In genomic region chr12:113860950-113861349, GRCh38 we compare ENCODE assay signal across 1 cellular context.
TF ChIP-seq lines count a peak whose summit lies in the region.

No MANE protein-coding gene starts in this region.

TF ChIP-seq in K562, 482 proteins besides CTCF, POLR2A, EP300 and RAD21 (continued from another document):
- TF ChIP-seq, protein P1, sequence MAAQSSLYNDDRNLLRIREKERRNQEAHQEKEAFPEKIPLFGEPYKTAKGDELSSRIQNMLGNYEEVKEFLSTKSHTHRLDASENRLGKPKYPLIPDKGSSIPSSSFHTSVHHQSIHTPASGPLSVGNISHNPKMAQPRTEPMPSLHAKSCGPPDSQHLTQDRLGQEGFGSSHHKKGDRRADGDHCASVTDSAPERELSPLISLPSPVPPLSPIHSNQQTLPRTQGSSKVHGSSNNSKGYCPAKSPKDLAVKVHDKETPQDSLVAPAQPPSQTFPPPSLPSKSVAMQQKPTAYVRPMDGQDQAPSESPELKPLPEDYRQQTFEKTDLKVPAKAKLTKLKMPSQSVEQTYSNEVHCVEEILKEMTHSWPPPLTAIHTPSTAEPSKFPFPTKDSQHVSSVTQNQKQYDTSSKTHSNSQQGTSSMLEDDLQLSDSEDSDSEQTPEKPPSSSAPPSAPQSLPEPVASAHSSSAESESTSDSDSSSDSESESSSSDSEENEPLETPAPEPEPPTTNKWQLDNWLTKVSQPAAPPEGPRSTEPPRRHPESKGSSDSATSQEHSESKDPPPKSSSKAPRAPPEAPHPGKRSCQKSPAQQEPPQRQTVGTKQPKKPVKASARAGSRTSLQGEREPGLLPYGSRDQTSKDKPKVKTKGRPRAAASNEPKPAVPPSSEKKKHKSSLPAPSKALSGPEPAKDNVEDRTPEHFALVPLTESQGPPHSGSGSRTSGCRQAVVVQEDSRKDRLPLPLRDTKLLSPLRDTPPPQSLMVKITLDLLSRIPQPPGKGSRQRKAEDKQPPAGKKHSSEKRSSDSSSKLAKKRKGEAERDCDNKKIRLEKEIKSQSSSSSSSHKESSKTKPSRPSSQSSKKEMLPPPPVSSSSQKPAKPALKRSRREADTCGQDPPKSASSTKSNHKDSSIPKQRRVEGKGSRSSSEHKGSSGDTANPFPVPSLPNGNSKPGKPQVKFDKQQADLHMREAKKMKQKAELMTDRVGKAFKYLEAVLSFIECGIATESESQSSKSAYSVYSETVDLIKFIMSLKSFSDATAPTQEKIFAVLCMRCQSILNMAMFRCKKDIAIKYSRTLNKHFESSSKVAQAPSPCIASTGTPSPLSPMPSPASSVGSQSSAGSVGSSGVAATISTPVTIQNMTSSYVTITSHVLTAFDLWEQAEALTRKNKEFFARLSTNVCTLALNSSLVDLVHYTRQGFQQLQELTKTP (IDR thresholded peaks at IDR 0.05; ENCODE audit: low read depth in 1 of 2, partially characterized antibody in 2 of 2) = no peak
- TF ChIP-seq PCBP1 (IDR thresholded peaks at IDR 0.05; ENCODE audit: low read depth, low read length, poor library complexity, severe bottlenecking) = no peak
- TF ChIP-seq SAP30 (IDR thresholded peaks at IDR 0.05; ENCODE audit: borderline replicate concordance, insufficient read depth, low read depth, low read length, poor library complexity, severe bottlenecking) = no peak
- no peak for TF ChIP-seq HES1 (IDR thresholded peaks at IDR 0.05; ENCODE audit: low read depth)
- TF ChIP-seq ZNF444 (CRISPR knock-in tag; IDR thresholded peaks at IDR 0.05) = no peak
- TF ChIP-seq SIX5 (IDR thresholded peaks at IDR 0.05; ENCODE audit: borderline replicate concordance in 1 of 2, insufficient read depth in 1 of 2, low read depth in 1 of 2, low read length in 2 of 2) = no peak
- TF ChIP-seq RBM39 (optimal IDR thresholded peaks at IDR 0.05; ENCODE audit: low read depth, low read length) = no peak
- no peak for TF ChIP-seq RAD51 (IDR thresholded peaks at IDR 0.05; ENCODE audit: borderline replicate concordance, low read depth)
- no peak for TF ChIP-seq ARNT (IDR thresholded peaks at IDR 0.05)
- TF ChIP-seq E4F1 (CRISPR knock-in tag; IDR thresholded peaks at IDR 0.05; ENCODE audit: borderline replicate concordance) = no peak
- 0 out of 2 replicates have a peak, but pooled peaks have one; percentile 24 for TF ChIP-seq BACH1 (tag; IDR thresholded peaks at IDR 0.05)
- no peak for TF ChIP-seq ZNF384 (IDR thresholded peaks at IDR 0.05; ENCODE audit: low read depth, low read length)
- peak; percentile 68 for TF ChIP-seq ATF4 (CRISPR knock-in tag; IDR thresholded peaks at IDR 0.05)
- no peak for TF ChIP-seq KDM4B (IDR thresholded peaks at IDR 0.05; ENCODE audit: borderline replicate concordance in 2 of 2, low read depth in 1 of 2)
- no peak for TF ChIP-seq KLF10 (CRISPR knock-in tag; IDR thresholded peaks at IDR 0.05)
- TF ChIP-seq ZNF764 (CRISPR knock-in tag; IDR thresholded peaks at IDR 0.05; ENCODE audit: low read depth) = no peak
- no peak for TF ChIP-seq ZNF253 (CRISPR knock-in tag; conservative IDR thresholded peaks at IDR 0.05)
- no peak for TF ChIP-seq PCBP2 (IDR thresholded peaks at IDR 0.05; ENCODE audit: low read depth, low read length, poor library complexity, severe bottlenecking)
- TF ChIP-seq KLF1 (tag; IDR thresholded peaks at IDR 0.05) = no peak
- TF ChIP-seq, protein P2, sequence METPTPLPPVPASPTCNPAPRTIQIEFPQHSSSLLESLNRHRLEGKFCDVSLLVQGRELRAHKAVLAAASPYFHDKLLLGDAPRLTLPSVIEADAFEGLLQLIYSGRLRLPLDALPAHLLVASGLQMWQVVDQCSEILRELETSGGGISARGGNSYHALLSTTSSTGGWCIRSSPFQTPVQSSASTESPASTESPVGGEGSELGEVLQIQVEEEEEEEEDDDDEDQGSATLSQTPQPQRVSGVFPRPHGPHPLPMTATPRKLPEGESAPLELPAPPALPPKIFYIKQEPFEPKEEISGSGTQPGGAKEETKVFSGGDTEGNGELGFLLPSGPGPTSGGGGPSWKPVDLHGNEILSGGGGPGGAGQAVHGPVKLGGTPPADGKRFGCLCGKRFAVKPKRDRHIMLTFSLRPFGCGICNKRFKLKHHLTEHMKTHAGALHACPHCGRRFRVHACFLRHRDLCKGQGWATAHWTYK (CRISPR knock-in tag; IDR thresholded peaks at IDR 0.05) = no peak
- no peak for TF ChIP-seq TRIM24 (IDR thresholded peaks at IDR 0.05)
- TF ChIP-seq E2F3 (CRISPR knock-in tag; IDR thresholded peaks at IDR 0.05) = no peak
- TF ChIP-seq ZFPM2 (CRISPR knock-in tag; IDR thresholded peaks at IDR 0.05) = no peak
- peak; percentile 91 for TF ChIP-seq FOSL1 (tag; conservative IDR thresholded peaks at IDR 0.05)
- TF ChIP-seq FOXJ2 (tag; IDR thresholded peaks at IDR 0.05) = no peak
- TF ChIP-seq ASH1L (IDR thresholded peaks at IDR 0.05; ENCODE audit: borderline replicate concordance, low read depth, partially characterized antibody) = no peak
- TF ChIP-seq, protein P3, sequence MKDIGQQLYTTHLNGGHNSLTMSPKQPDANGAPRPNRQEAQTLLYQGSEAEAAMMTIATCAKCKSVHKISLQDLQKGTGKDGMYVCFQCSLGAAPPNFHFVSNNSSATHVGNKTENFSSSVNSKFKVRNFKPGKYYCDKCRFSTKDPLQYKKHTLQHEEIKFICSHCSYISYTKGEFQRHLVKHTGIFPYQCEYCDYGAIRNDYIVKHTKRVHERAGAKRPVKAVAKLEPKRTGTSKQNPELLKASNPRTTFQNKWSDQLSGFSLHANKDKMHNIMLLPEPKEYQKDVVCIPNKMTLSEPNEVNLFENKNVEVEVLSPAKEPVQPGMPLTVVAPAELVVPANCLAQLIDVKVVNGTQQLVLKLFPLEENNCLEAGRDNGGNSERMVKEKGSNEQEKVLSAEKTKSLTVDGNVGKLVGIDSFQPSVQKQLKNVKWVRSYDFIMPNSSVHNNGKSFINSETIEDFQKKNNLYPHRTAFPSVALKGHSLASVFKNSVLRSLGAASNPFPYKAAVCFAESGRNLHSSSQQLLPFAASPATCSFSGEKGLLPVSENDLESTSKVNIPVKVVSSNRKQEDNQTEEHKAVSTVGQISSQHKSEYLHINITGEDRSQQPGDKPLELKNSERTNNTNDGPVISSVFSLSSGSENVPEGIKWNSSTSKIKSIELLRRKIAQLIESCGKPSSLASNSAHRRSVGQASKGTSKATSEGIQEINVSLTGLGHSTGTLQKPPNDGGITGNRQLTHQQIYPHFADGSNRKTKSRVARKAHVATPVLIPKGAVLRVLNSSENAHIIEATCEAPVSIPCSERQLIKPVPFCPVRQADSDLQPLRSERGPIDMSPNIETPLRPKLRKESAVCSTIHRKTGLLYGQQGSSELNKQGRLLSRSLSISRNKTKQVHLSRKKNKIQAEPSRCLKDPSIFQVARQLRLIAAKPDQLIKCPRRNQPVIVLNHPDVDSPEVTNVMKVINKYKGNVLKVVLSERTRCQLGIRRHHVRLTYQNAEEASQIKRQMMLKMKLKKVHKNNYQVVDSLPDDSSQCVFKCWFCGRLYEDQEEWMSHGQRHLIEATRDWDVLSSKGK (CRISPR knock-in tag; IDR thresholded peaks at IDR 0.05) = no peak
- 0 out of 2 replicates have a peak, but pooled peaks have one; percentile 20 for TF ChIP-seq CXXC5 (CRISPR knock-in tag; IDR thresholded peaks at IDR 0.05)
- TF ChIP-seq IRF2 (CRISPR knock-in tag; IDR thresholded peaks at IDR 0.05) = no peak
- TF ChIP-seq SAFB2 (IDR thresholded peaks at IDR 0.05; ENCODE audit: borderline replicate concordance, low read depth, low read length, severe bottlenecking) = no peak
- no peak for TF ChIP-seq RCOR1 (IDR thresholded peaks at IDR 0.05; ENCODE audit: borderline replicate concordance in 1 of 2, low read depth in 2 of 2, low read length in 2 of 2)
- no peak for TF ChIP-seq SMARCA5 (IDR thresholded peaks at IDR 0.05)
- TF ChIP-seq HOXB6 (CRISPR knock-in tag; IDR thresholded peaks at IDR 0.05; ENCODE audit: borderline replicate concordance) = no peak
- 0 out of 2 replicates have a peak, but pooled peaks have one; percentile 34 for TF ChIP-seq ZNF589 (CRISPR knock-in tag; IDR thresholded peaks at IDR 0.05; ENCODE audit: low read depth)
- TF ChIP-seq SMAD4 (CRISPR knock-in tag; conservative IDR thresholded peaks at IDR 0.05) = peak; percentile 37; the same call in 1 of the 2 replicates
- no peak for TF ChIP-seq TARDBP (IDR thresholded peaks at IDR 0.05)
- TF ChIP-seq HDAC8 (tag; IDR thresholded peaks at IDR 0.05) = no peak
- TF ChIP-seq SLC30A9 (CRISPR knock-in tag; IDR thresholded peaks at IDR 0.05) = no peak
- no peak for TF ChIP-seq KDM5B (IDR thresholded peaks at IDR 0.05; ENCODE audit: insufficient replicate concordance, low read depth, low read length)
- no peak for TF ChIP-seq BDP1 (IDR thresholded peaks at IDR 0.05; ENCODE audit: insufficient read depth, insufficient read length)
- TF ChIP-seq JUN (IDR thresholded peaks at IDR 0.05; ENCODE audit: borderline replicate concordance, low read depth, low read length) = peak; percentile 70
- TF ChIP-seq JUN (CRISPR knock-in tag; IDR thresholded peaks at IDR 0.05; ENCODE audit: borderline replicate concordance) = no peak
